ENCODE assay signal across 1 cellular context in genomic region chr20:23620670-23621386, GRCh38.
TF ChIP-seq lines count a peak whose summit lies in the region.

No MANE protein-coding gene starts in this region.

TF ChIP-seq in HepG2, 621 proteins besides CTCF, POLR2A, EP300 and RAD21 (continued from another document and continues in another):
- TF ChIP-seq, protein P1, sequence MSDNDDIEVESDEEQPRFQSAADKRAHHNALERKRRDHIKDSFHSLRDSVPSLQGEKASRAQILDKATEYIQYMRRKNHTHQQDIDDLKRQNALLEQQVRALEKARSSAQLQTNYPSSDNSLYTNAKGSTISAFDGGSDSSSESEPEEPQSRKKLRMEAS (IDR thresholded peaks at IDR 0.05): peak; percentile 82
- TF ChIP-seq ZNF609 (CRISPR knock-in tag; IDR thresholded peaks at IDR 0.05; ENCODE audit: borderline replicate concordance): peak; percentile 78; the same call in 1 of the 2 replicates
- TF ChIP-seq ZNF362 (CRISPR knock-in tag; IDR thresholded peaks at IDR 0.05; ENCODE audit: borderline replicate concordance): peak; percentile 51
- peak; percentile 55; the same call in 1 of the 2 replicates for TF ChIP-seq DRAP1 (CRISPR knock-in tag; IDR thresholded peaks at IDR 0.05)
- TF ChIP-seq ZNF512B (CRISPR knock-in tag; IDR thresholded peaks at IDR 0.05; ENCODE audit: borderline replicate concordance): peak; percentile 90; the same call in 1 of the 2 replicates
- peak; percentile 97 for TF ChIP-seq FOXK1 (CRISPR knock-in tag; IDR thresholded peaks at IDR 0.05; ENCODE audit: borderline replicate concordance, low read depth)
- peak; percentile 79 for TF ChIP-seq PHF21A (CRISPR knock-in tag; IDR thresholded peaks at IDR 0.05)
- peak; percentile 49; the same call in 1 of the 2 replicates for TF ChIP-seq MLX (CRISPR knock-in tag; IDR thresholded peaks at IDR 0.05)
- TF ChIP-seq, protein P2, sequence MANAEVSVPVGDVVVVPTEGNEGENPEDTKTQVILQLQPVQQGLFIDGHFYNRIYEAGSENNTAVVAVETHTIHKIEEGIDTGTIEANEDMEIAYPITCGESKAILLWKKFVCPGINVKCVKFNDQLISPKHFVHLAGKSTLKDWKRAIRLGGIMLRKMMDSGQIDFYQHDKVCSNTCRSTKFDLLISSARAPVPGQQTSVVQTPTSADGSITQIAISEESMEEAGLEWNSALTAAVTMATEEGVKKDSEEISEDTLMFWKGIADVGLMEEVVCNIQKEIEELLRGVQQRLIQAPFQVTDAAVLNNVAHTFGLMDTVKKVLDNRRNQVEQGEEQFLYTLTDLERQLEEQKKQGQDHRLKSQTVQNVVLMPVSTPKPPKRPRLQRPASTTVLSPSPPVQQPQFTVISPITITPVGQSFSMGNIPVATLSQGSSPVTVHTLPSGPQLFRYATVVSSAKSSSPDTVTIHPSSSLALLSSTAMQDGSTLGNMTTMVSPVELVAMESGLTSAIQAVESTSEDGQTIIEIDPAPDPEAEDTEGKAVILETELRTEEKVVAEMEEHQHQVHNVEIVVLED (CRISPR knock-in tag; IDR thresholded peaks at IDR 0.05; ENCODE audit: borderline replicate concordance): peak; percentile 35; the same call in 1 of the 2 replicates
- TF ChIP-seq ZNF780A (CRISPR knock-in tag; IDR thresholded peaks at IDR 0.05): 0 out of 2 replicates have a peak, but pooled peaks have one; percentile 32
- TF ChIP-seq ZNF343 (CRISPR knock-in tag; IDR thresholded peaks at IDR 0.05): peak; percentile 91
- 0 out of 2 replicates have a peak, but pooled peaks have one; percentile 7 for TF ChIP-seq ZNF256 (CRISPR knock-in tag; conservative IDR thresholded peaks at IDR 0.05)
- TF ChIP-seq ZNF296 (CRISPR knock-in tag; conservative IDR thresholded peaks at IDR 0.05): peak; percentile 75; the same call in 1 of the 2 replicates
- TF ChIP-seq DNMT1 (CRISPR knock-in tag; IDR thresholded peaks at IDR 0.05): peak; percentile 72; the same call in 1 of the 2 replicates
- TF ChIP-seq ERF (CRISPR knock-in tag; IDR thresholded peaks at IDR 0.05): peak; percentile 84
- TF ChIP-seq, protein P3, sequence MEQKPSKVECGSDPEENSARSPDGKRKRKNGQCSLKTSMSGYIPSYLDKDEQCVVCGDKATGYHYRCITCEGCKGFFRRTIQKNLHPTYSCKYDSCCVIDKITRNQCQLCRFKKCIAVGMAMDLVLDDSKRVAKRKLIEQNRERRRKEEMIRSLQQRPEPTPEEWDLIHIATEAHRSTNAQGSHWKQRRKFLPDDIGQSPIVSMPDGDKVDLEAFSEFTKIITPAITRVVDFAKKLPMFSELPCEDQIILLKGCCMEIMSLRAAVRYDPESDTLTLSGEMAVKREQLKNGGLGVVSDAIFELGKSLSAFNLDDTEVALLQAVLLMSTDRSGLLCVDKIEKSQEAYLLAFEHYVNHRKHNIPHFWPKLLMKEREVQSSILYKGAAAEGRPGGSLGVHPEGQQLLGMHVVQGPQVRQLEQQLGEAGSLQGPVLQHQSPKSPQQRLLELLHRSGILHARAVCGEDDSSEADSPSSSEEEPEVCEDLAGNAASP (CRISPR knock-in tag; IDR thresholded peaks at IDR 0.05; ENCODE audit: borderline replicate concordance): peak; percentile 77; the same call in 1 of the 2 replicates
- TF ChIP-seq ZNF724P (CRISPR knock-in tag; IDR thresholded peaks at IDR 0.05; ENCODE audit: borderline replicate concordance): 0 out of 2 replicates have a peak, but pooled peaks have one; percentile 23
- TF ChIP-seq, protein P4, sequence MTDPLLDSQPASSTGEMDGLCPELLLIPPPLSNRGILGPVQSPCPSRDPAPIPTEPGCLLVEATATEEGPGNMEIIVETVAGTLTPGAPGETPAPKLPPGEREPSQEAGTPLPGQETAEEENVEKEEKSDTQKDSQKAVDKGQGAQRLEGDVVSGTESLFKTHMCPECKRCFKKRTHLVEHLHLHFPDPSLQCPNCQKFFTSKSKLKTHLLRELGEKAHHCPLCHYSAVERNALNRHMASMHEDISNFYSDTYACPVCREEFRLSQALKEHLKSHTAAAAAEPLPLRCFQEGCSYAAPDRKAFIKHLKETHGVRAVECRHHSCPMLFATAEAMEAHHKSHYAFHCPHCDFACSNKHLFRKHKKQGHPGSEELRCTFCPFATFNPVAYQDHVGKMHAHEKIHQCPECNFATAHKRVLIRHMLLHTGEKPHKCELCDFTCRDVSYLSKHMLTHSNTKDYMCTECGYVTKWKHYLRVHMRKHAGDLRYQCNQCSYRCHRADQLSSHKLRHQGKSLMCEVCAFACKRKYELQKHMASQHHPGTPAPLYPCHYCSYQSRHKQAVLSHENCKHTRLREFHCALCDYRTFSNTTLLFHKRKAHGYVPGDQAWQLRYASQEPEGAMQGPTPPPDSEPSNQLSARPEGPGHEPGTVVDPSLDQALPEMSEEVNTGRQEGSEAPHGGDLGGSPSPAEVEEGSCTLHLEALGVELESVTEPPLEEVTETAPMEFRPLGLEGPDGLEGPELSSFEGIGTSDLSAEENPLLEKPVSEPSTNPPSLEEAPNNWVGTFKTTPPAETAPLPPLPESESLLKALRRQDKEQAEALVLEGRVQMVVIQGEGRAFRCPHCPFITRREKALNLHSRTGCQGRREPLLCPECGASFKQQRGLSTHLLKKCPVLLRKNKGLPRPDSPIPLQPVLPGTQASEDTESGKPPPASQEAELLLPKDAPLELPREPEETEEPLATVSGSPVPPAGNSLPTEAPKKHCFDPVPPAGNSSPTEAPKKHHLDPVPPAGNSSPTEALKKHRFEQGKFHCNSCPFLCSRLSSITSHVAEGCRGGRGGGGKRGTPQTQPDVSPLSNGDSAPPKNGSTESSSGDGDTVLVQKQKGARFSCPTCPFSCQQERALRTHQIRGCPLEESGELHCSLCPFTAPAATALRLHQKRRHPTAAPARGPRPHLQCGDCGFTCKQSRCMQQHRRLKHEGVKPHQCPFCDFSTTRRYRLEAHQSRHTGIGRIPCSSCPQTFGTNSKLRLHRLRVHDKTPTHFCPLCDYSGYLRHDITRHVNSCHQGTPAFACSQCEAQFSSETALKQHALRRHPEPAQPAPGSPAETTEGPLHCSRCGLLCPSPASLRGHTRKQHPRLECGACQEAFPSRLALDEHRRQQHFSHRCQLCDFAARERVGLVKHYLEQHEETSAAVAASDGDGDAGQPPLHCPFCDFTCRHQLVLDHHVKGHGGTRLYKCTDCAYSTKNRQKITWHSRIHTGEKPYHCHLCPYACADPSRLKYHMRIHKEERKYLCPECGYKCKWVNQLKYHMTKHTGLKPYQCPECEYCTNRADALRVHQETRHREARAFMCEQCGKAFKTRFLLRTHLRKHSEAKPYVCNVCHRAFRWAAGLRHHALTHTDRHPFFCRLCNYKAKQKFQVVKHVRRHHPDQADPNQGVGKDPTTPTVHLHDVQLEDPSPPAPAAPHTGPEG (CRISPR knock-in tag; IDR thresholded peaks at IDR 0.05): 0 out of 2 replicates have a peak, but pooled peaks have one; percentile 32
- TF ChIP-seq SSRP1 (CRISPR knock-in tag; IDR thresholded peaks at IDR 0.05): peak; percentile 25; the same call in 1 of the 2 replicates
- TF ChIP-seq FOSL2 (CRISPR knock-in tag; IDR thresholded peaks at IDR 0.05): peak; percentile 77
- TF ChIP-seq MIXL1 (CRISPR knock-in tag; IDR thresholded peaks at IDR 0.05): peak; percentile 71; the same call in 1 of the 2 replicates
- TF ChIP-seq ATRX (CRISPR knock-in tag; IDR thresholded peaks at IDR 0.05; ENCODE audit: borderline replicate concordance): 0 out of 2 replicates have a peak, but pooled peaks have one; percentile 66
- TF ChIP-seq HDAC1 (CRISPR knock-in tag; IDR thresholded peaks at IDR 0.05): peak; percentile 90
- TF ChIP-seq ZNF274 (CRISPR knock-in tag; IDR thresholded peaks at IDR 0.05): peak; percentile 83
- peak; percentile 45; the same call in 1 of the 2 replicates for TF ChIP-seq ZNF652 (CRISPR knock-in tag; IDR thresholded peaks at IDR 0.05; ENCODE audit: borderline replicate concordance, low read depth)
- peak; percentile 86 for TF ChIP-seq ONECUT2 (CRISPR knock-in tag; IDR thresholded peaks at IDR 0.05)
- peak; percentile 64; the same call in 1 of the 2 replicates for TF ChIP-seq ZSCAN9 (CRISPR knock-in tag; IDR thresholded peaks at IDR 0.05; ENCODE audit: borderline replicate concordance)
- TF ChIP-seq ZNF572 (CRISPR knock-in tag; IDR thresholded peaks at IDR 0.05): peak; percentile 92; the same call in 1 of the 2 replicates
- TF ChIP-seq ZNF550 (CRISPR knock-in tag; IDR thresholded peaks at IDR 0.05; ENCODE audit: borderline replicate concordance): 0 out of 2 replicates have a peak, but pooled peaks have one; percentile 70
- 0 out of 2 replicates have a peak, but pooled peaks have one; percentile 45 for TF ChIP-seq ZNF607 (CRISPR knock-in tag; IDR thresholded peaks at IDR 0.05; ENCODE audit: borderline replicate concordance)
- peak; percentile 69; the same call in 1 of the 2 replicates for TF ChIP-seq KAT7 (CRISPR knock-in tag; IDR thresholded peaks at IDR 0.05; ENCODE audit: borderline replicate concordance)
- TF ChIP-seq ATF4 (CRISPR knock-in tag; IDR thresholded peaks at IDR 0.05): 0 out of 4 replicates have a peak, but pooled peaks of 1 of the 2 experiments have one; percentile 7
- peak; percentile 92 for TF ChIP-seq FOXA3 (CRISPR knock-in tag; IDR thresholded peaks at IDR 0.05)
- TF ChIP-seq KMT2B (CRISPR knock-in tag; IDR thresholded peaks at IDR 0.05): peak; percentile 60; the same call in 1 of the 2 replicates
- peak; percentile 89; the same call in 1 of the 2 replicates for TF ChIP-seq ZNF772 (CRISPR knock-in tag; IDR thresholded peaks at IDR 0.05)
- peak; percentile 95 for TF ChIP-seq MEIS1 (CRISPR knock-in tag; IDR thresholded peaks at IDR 0.05; ENCODE audit: borderline replicate concordance)
- 0 out of 2 replicates have a peak, but pooled peaks have one; percentile 13 for TF ChIP-seq ZNF709 (CRISPR knock-in tag; IDR thresholded peaks at IDR 0.05)
